1 cellular context compared by ENCODE assay signal in genomic region chr18:58967643-58968291, GRCh38.
TF ChIP-seq lines count a peak whose summit lies in the region.

No MANE protein-coding gene starts in this region.

TF ChIP-seq in GM23338, 12 proteins besides CTCF, POLR2A, EP300 and RAD21 (continued from another document):
- no peak for TF ChIP-seq NANOG (IDR thresholded peaks at IDR 0.05; ENCODE audit: borderline replicate concordance)
